In genomic region chr14:90308561-90308960, GRCh38 we compare ENCODE assay signal across 20 cellular contexts. TPM values are rescaled to one million over a fixed set of nuclear protein-coding genes. Genes with fewer than 3 reads are reported as not detected.
A peak's percentile ranks its signal among the peaks of the same experiment; 100 is the strongest.
DNase-seq lines count a peak whose midpoint lies in the region; ATAC-seq and TF ChIP-seq lines count a peak whose summit lies in the region.
"Had no signal": no experiment of that assay in that cellular context is flagged by ENCODE, and none has a peak within 500 bp of the region (broad histone marks: within the 10 kb centered on the region; RNA-seq: fewer than 3 reads in every experiment).

No MANE protein-coding gene starts in this region.

- no peaks in the 10 kb centered on the region for H3K79me2 ChIP-seq in SK-N-SH (ENCODE audit: insufficient read depth)

- H3K4me3 Mint-ChIP-seq in WTC11, result no peak overlapping the region
- H3K4me3 Mint-ChIP-seq: CD4-positive, alpha-beta T cell; H9; HFFc6; IgD-negative memory B cell had no signal

- H3K4me3 ChIP-seq in SK-N-SH (ENCODE audit: low read depth in 2 of 2, low read length in 1 of 2), result no peak overlapping the region
- H3K4me3 ChIP-seq: A549, Peyer's patch, SJCRH30 had no signal

- H3F3A ChIP-seq in SK-N-SH (replicated peaks; ENCODE audit: insufficient read depth), result no peaks in the 10 kb centered on the region

- H3K36me3 Mint-ChIP-seq in WTC11, result peaks cover 22% of the 10 kb centered on the region

- H3K27ac ChIP-seq in cingulate gyrus (ENCODE audit: low read depth, low read length) (peak overlapping the region; percentile 76), SK-N-SH (ENCODE audit: low read depth in 2 of 2, low read length in 1 of 2) (no peak overlapping the region)
- H3K27ac ChIP-seq: A549, Peyer's patch, SJCRH30 had no signal

- H3K9ac ChIP-seq in SK-N-SH, result no peak overlapping the region

- DNase-seq in WTC11 (ENCODE audit: low spot score), result no peak
- DNase-seq in medulla oblongata (ENCODE audit: extremely low spot score), result peak; percentile 67
- peak; percentile 64 for DNase-seq in superior temporal gyrus (ENCODE audit: extremely low spot score)
- DNase-seq in SK-N-SH, result no peak
- DNase-seq in activated T-cell treated with anti-CD3 and anti-CD28 coated beads, Interleukin-2, amount 50 U/mL, for 1 hour, result no peak
- no peak for DNase-seq in NCI-H2029 (lab: John Stamatoyannopoulos, UW)
- DNase-seq: CD4-positive, alpha-beta T cell; COR-L47; DMS79 treated with DMSO at 0.1 percent for 48 hours; H9; HFFc6; NCI-H1105 treated with DMSO at 0.1 percent for 48 hours; NCI-H1694; NCI-H446; NCI-H526; Peyer's patch; SJCRH30 had no signal

- no peak overlapping the region for H3K4me2 ChIP-seq in SK-N-SH
- H3K4me2 ChIP-seq: A549 had no signal

- TF ChIP-seq EP300 in SK-N-SH (IDR thresholded peaks at IDR 0.05; ENCODE audit: borderline replicate concordance in 1 of 2, low read depth in 1 of 2, low read length in 1 of 2), result no peak

- no peak for ATAC-seq in WTC11
- ATAC-seq: A549 had no signal

- no peaks in the 10 kb centered on the region for H3K27me3 ChIP-seq in SK-N-SH (ENCODE audit: insufficient read depth)
- H3K27me3 ChIP-seq: Peyer's patch, SJCRH30 had no signal

- no peaks in the 10 kb centered on the region for H3K4me1 ChIP-seq in SK-N-SH (ENCODE audit: control insufficient read depth in 1 of 2, insufficient read depth in 2 of 2, low read depth in 1 of 2, low read length in 1 of 2)
- H3K4me1 ChIP-seq: A549, Peyer's patch, SJCRH30 had no signal

- H3K27me3 Mint-ChIP-seq in WTC11 (ENCODE audit: low read depth), result no peaks in the 10 kb centered on the region
- H3K27me3 Mint-ChIP-seq: CD4-positive, alpha-beta T cell; IgD-negative memory B cell had no signal

- POLR2A ChIA-PET in WTC11 (lab: Charles Lee), result no interaction called here
- POLR2A ChIA-PET in SK-N-SH (lab: Yijun Ruan, JAX), result no interaction called here

- H3K9me3 Mint-ChIP-seq in WTC11, result no peaks in the 10 kb centered on the region
- H3K9me3 Mint-ChIP-seq: CD4-positive, alpha-beta T cell; H9; HFFc6; IgD-negative memory B cell had no signal

- CTCF ChIA-PET in WTC11 (lab: Charles Lee) (interaction anchor here (0.7 to 1.3 kb wide), 3 partner anchors 19 to 31 kb away, joined by 5 to 10 read pairs (median 8); no protein-coding TSS in a partner anchor), SK-N-SH (lab: Yijun Ruan, JAX) (interaction anchor here (1.9 kb wide), 1 partner anchor 450 kb away, joined by 7 read pairs; no protein-coding TSS in a partner anchor)

- H3K27ac Mint-ChIP-seq in WTC11, result peak overlapping the region; percentile 50; the same call in 1 of the 2 replicates
- H3K27ac Mint-ChIP-seq: CD4-positive, alpha-beta T cell; H9; HFFc6; IgD-negative memory B cell had no signal

- peaks cover 23% of the 10 kb centered on the region for H3K4me1 Mint-ChIP-seq in WTC11

- H4K20me1 ChIP-seq in SK-N-SH (ENCODE audit: insufficient read depth), result no peaks in the 10 kb centered on the region

- no peaks in the 10 kb centered on the region for H3K9me2 ChIP-seq in SK-N-SH

- H3K36me3 ChIP-seq in SK-N-SH (replicated peaks in 1 of 2; ENCODE audit: control insufficient read depth in 1 of 2, insufficient read depth in 2 of 2, low read length in 1 of 2), result peaks cover 46 to 56% of the 10 kb centered on the region in 2 experiments

- TF ChIP-seq RAD21 in SK-N-SH (IDR thresholded peaks at IDR 0.05; ENCODE audit: low read length), result no peak

- TF ChIP-seq CTCF in WTC11 (IDR thresholded peaks at IDR 0.05), result no peak
- no peak for TF ChIP-seq CTCF in SK-N-SH (IDR thresholded peaks at IDR 0.05)

- no peak overlapping the region for H2AFZ ChIP-seq in SK-N-SH (ENCODE audit: low read depth)

- H3K9me3 ChIP-seq in SK-N-SH, result no peaks in the 10 kb centered on the region
- H3K9me3 ChIP-seq: A549, Peyer's patch, SJCRH30 had no signal

- WGBS in SK-N-SH (ENCODE audit: low lambda C conversion rate), result 98% methylated on average over 7 of the region's 7 CpGs

TF ChIP-seq in WTC11, 78 proteins besides CTCF, POLR2A, EP300 and RAD21 (continues in another document):
- no peak for TF ChIP-seq FOXP1 (CRISPR knock-in tag; IDR thresholded peaks at IDR 0.05; ENCODE audit: borderline replicate concordance)
- TF ChIP-seq CBFB (CRISPR knock-in tag; IDR thresholded peaks at IDR 0.05; ENCODE audit: low read depth), result no peak
- no peak for TF ChIP-seq STAT6 (CRISPR knock-in tag; conservative IDR thresholded peaks at IDR 0.05; ENCODE audit: low read depth)
- no peak for TF ChIP-seq ATF1 (CRISPR knock-in tag; IDR thresholded peaks at IDR 0.05)
- no peak for TF ChIP-seq ZNF121 (CRISPR knock-in tag; IDR thresholded peaks at IDR 0.05)
- no peak for TF ChIP-seq ZNF416 (CRISPR knock-in tag; IDR thresholded peaks at IDR 0.05)

TF ChIP-seq in SK-N-SH, 30 proteins besides CTCF, POLR2A, EP300 and RAD21:
- no peak for TF ChIP-seq NFIC (IDR thresholded peaks at IDR 0.05; ENCODE audit: borderline replicate concordance)
- TF ChIP-seq FOXM1 (IDR thresholded peaks at IDR 0.05; ENCODE audit: low read depth), result no peak
- TF ChIP-seq EZH2phosphoT487 (IDR thresholded peaks at IDR 0.05; ENCODE audit: borderline replicate concordance, low read depth), result no peak
- TF ChIP-seq REST (IDR thresholded peaks at IDR 0.05; ENCODE audit: low read depth, low read length), result no peak
- no peak for TF ChIP-seq TCF12 (IDR thresholded peaks at IDR 0.05)
- no peak for TF ChIP-seq PBX3 (IDR thresholded peaks at IDR 0.05)
- no peak for TF ChIP-seq JUND (IDR thresholded peaks at IDR 0.05)
- no peak for TF ChIP-seq GATA2 (CRISPR knock-in tag; IDR thresholded peaks at IDR 0.05)
- TF ChIP-seq YY1 (IDR thresholded peaks at IDR 0.05; ENCODE audit: low read depth), result no peak
- no peak for TF ChIP-seq NRF1 (IDR thresholded peaks at IDR 0.05; ENCODE audit: low read depth, low read length)
- no peak for TF ChIP-seq RCOR1 (IDR thresholded peaks at IDR 0.05; ENCODE audit: low read length)

RNA-seq across cellular contexts. Expression of gene NRDE2, which starts 23.2 kb away (rescaled TPM):
- 12.1 to 13.5 TPM (median 12.2 TPM) in 3 replicates for total RNA-seq in WTC11 (2021)
- polyA plus RNA-seq in SK-N-SH (2012; rRNA removed), result 10.3 and 11.3 TPM in 2 replicates
- polyA plus RNA-seq in SK-N-SH (2012; cell fraction: cytosol; rRNA removed), result 6.1 and 7.6 TPM in 2 replicates
- polyA plus RNA-seq in SK-N-SH (2012; cell fraction: nucleus; rRNA removed), result 30.6 and 31.1 TPM in 2 replicates

RNA-seq across cellular contexts. Expression of gene PSMC1, which starts 52.2 kb away (rescaled TPM):
- total RNA-seq in WTC11 (2021), result 75.9 to 92.8 TPM (median 88.9 TPM) in 3 replicates
- polyA plus RNA-seq in SK-N-SH (2012; rRNA removed), result 102 and 129 TPM in 2 replicates
- 148 and 174 TPM in 2 replicates for polyA plus RNA-seq in SK-N-SH (2012; cell fraction: cytosol; rRNA removed)
- 30.3 and 80.7 TPM in 2 replicates for polyA plus RNA-seq in SK-N-SH (2012; cell fraction: nucleus; rRNA removed)

Comparison
In these comparisons a context has a peak if more than half of its experiments do, and no peak if none do; other contexts are left out.
1. DNase-seq: peak in medulla oblongata (single experiment) and superior temporal gyrus (single experiment); none in WTC11 (single experiment), SK-N-SH (single experiment), activated T-cell treated with anti-CD3 and anti-CD28 coated beads, Interleukin-2, amount 50 U/mL, for 1 hour (single experiment) and NCI-H2029 (single experiment).